Comparison of ENCODE assay signal across 8 cellular contexts in genomic region chr14:64762044-64763034, GRCh38. TPM values are rescaled to one million over a fixed set of nuclear protein-coding genes. Genes with fewer than 3 reads are reported as not detected.
DNase-seq lines count a peak whose midpoint lies in the region.

No MANE protein-coding gene starts in this region.

- no peaks in the 10 kb centered on the region for H3K27me3 Mint-ChIP-seq in activated naive CD4-positive, alpha-beta T cell treated with anti-CD3 and anti-CD28 coated beads for 36 hours (ENCODE audit: low read depth)

- no peaks in the 10 kb centered on the region for H3K36me3 Mint-ChIP-seq in activated naive CD4-positive, alpha-beta T cell treated with anti-CD3 and anti-CD28 coated beads for 36 hours (ENCODE audit: low read depth)

- intact Hi-C loops in activated naive CD4-positive, alpha-beta T cell treated with anti-CD3 and anti-CD28 coated beads for 36 hours (cut with micrococcal nuclease), result loop anchor here (5.0 kb wide), 2 partner anchors 55 to 130 kb away; no protein-coding TSS in a partner anchor
- intact Hi-C loops in posterior vena cava (cut with DNase I), result loop anchor here (5.0 kb wide), 2 partner anchors 35 to 90 kb away; no protein-coding TSS in a partner anchor

- H3K9me3 Mint-ChIP-seq in activated naive CD4-positive, alpha-beta T cell treated with anti-CD3 and anti-CD28 coated beads for 36 hours, result no peaks in the 10 kb centered on the region

- CTCF ChIA-PET in activated naive CD4-positive, alpha-beta T cell treated with anti-CD3 and anti-CD28 coated beads for 36 hours (lab: Charles Lee), result interaction anchor here (0.6 to 5.3 kb wide), 11 partner anchors 10 to 668 kb away, joined by 3 to 67 read pairs (median 5); no protein-coding TSS in a partner anchor

- H3K27ac Mint-ChIP-seq in activated naive CD4-positive, alpha-beta T cell treated with anti-CD3 and anti-CD28 coated beads for 36 hours, result no peak overlapping the region

- DNase-seq in activated naive CD4-positive, alpha-beta T cell treated with anti-CD3 and anti-CD28 coated beads for 36 hours, result peak; percentile 15
- DNase-seq in activated naive CD4-positive, alpha-beta T cell (lab: John Stamatoyannopoulos, UW), result no peak
- DNase-seq in NCI-H526 treated with DMSO at 0.1 percent for 48 hours (lab: John Stamatoyannopoulos, UW) (peak; percentile 56), glomerular endothelial cell (ENCODE audit: extremely low read depth, low read depth, low spot score) (peak; percentile 51), posterior vena cava (ENCODE audit: low spot score) (peak; percentile 92), HuH-7.5 (ENCODE audit: low spot score) (no peak), NOMO-1 treated with dmso at 0.1 percent for 144 hours (lab: John Stamatoyannopoulos, UW; ENCODE audit: unreplicated experiment) (no peak)
- peak; percentile 15 for DNase-seq in activated gamma-delta T cell treated with anti-CD3 and anti-CD28 coated beads, Interleukin-2, amount 50 U/mL, for 16 hours (ENCODE audit: low read depth)

- no peak overlapping the region for H3K4me3 Mint-ChIP-seq in activated naive CD4-positive, alpha-beta T cell treated with anti-CD3 and anti-CD28 coated beads for 36 hours

- peaks cover 6% of the 10 kb centered on the region for H3K4me1 Mint-ChIP-seq in activated naive CD4-positive, alpha-beta T cell treated with anti-CD3 and anti-CD28 coated beads for 36 hours (ENCODE audit: low read depth)

RNA-seq across cellular contexts. Expression of gene PLEKHG3, which starts 58.1 kb away (rescaled TPM):
- total RNA-seq in activated naive CD4-positive, alpha-beta T cell treated with anti-CD3 and anti-CD28 coated beads for 36 hours, result 1 to 10 TPM in 1 of 2 experiments, under 1 TPM in 1; 0.48 to 1.1 TPM
- total RNA-seq in glomerular endothelial cell (13.9 and 16.7 TPM in 2 replicates), posterior vena cava (10 to 100 TPM; 54.6 to 58.1 TPM)

Comparison
In these comparisons a context has a peak if more than half of its experiments do, and no peak if none do; other contexts are left out.
1. DNase-seq: peak in activated naive CD4-positive, alpha-beta T cell treated with anti-CD3 and anti-CD28 coated beads for 36 hours (single experiment), NCI-H526 treated with DMSO at 0.1 percent for 48 hours (single experiment), activated gamma-delta T cell treated with anti-CD3 and anti-CD28 coated beads, Interleukin-2, amount 50 U/mL, for 16 hours (single experiment), glomerular endothelial cell (single experiment) and posterior vena cava (single experiment); none in activated naive CD4-positive, alpha-beta T cell (0 of 4), HuH-7.5 (single experiment) and NOMO-1 treated with dmso at 0.1 percent for 144 hours (single experiment).